8 cellular contexts compared by ENCODE assay signal in genomic region chr1:148263906-148264255, GRCh38.
DNase-seq lines count a peak whose midpoint lies in the region; ATAC-seq and TF ChIP-seq lines count a peak whose summit lies in the region.

No MANE protein-coding gene starts in this region.

- peaks cover 18% of the 10 kb centered on the region for H3K4me1 Mint-ChIP-seq in activated CD4-positive, alpha-beta T cell treated with anti-CD3 and anti-CD28 coated beads, Interleukin-2, amount 10 ng/mL, durations not matched to agents 24 days and 14 days
- peaks cover 14% of the 10 kb centered on the region for H3K4me1 Mint-ChIP-seq in activated B cell treated with CpG ODN at 0.5 μM for 24 hours
- peaks cover 16% of the 10 kb centered on the region for H3K4me1 Mint-ChIP-seq in stimulated activated effector memory CD8-positive, alpha-beta T cell treated with anti-CD3 and anti-CD28 coated beads, Interleukin-12 subunit alpha, Interleukin-12 subunit beta, amount 100 ng/mL, for 72 hours

- H3K79me2 ChIP-seq in hepatocyte = no peaks in the 10 kb centered on the region

- peaks cover 3% of the 10 kb centered on the region for H3K4me1 ChIP-seq in hepatocyte (ENCODE audit: insufficient read depth)

- H3K4me2 ChIP-seq in hepatocyte = peak overlapping the region; percentile 86

- TF ChIP-seq CTCF in activated B cell treated with CpG ODN at 0.5 μM for 24 hours (IDR thresholded peaks at IDR 0.05) = no peak
- no peak for TF ChIP-seq CTCF in hepatocyte (IDR thresholded peaks at IDR 0.05; ENCODE audit: poor library complexity)

- peak overlapping the region; percentile 93 for H3K4me3 Mint-ChIP-seq in activated CD4-positive, alpha-beta T cell treated with anti-CD3 and anti-CD28 coated beads, Interleukin-2, amount 10 ng/mL, durations not matched to agents 24 days and 14 days
- H3K4me3 Mint-ChIP-seq in activated B cell treated with CpG ODN at 0.5 μM for 24 hours = peak overlapping the region; percentile 93
- peak overlapping the region; percentile 86 for H3K4me3 Mint-ChIP-seq in stimulated activated effector memory CD8-positive, alpha-beta T cell treated with anti-CD3 and anti-CD28 coated beads, Interleukin-12 subunit alpha, Interleukin-12 subunit beta, amount 100 ng/mL, for 72 hours

- peak overlapping the region; percentile 95 for H3K27ac ChIP-seq in hepatocyte

- H3K4me3 ChIP-seq in hepatocyte = peak overlapping the region; percentile 23

- no peaks in the 10 kb centered on the region for H3K9me2 ChIP-seq in hepatocyte (replicated peaks; ENCODE audit: insufficient read depth)

- no peaks in the 10 kb centered on the region for H3K9me3 Mint-ChIP-seq in activated CD4-positive, alpha-beta T cell treated with anti-CD3 and anti-CD28 coated beads, Interleukin-2, amount 10 ng/mL, durations not matched to agents 24 days and 14 days
- no peaks in the 10 kb centered on the region for H3K9me3 Mint-ChIP-seq in activated B cell treated with CpG ODN at 0.5 μM for 24 hours
- H3K9me3 Mint-ChIP-seq in stimulated activated effector memory CD8-positive, alpha-beta T cell treated with anti-CD3 and anti-CD28 coated beads, Interleukin-12 subunit alpha, Interleukin-12 subunit beta, amount 100 ng/mL, for 72 hours = no peaks in the 10 kb centered on the region

- H3K36me3 ChIP-seq in hepatocyte (replicated peaks; ENCODE audit: insufficient read depth, low read depth) = no peaks in the 10 kb centered on the region

- H3K27ac Mint-ChIP-seq in activated CD4-positive, alpha-beta T cell treated with anti-CD3 and anti-CD28 coated beads, Interleukin-2, amount 10 ng/mL, durations not matched to agents 24 days and 14 days = peak overlapping the region; percentile 92
- H3K27ac Mint-ChIP-seq in activated B cell treated with CpG ODN at 0.5 μM for 24 hours = peak overlapping the region; percentile 98
- peak overlapping the region; percentile 98 for H3K27ac Mint-ChIP-seq in stimulated activated effector memory CD8-positive, alpha-beta T cell treated with anti-CD3 and anti-CD28 coated beads, Interleukin-12 subunit alpha, Interleukin-12 subunit beta, amount 100 ng/mL, for 72 hours

- POLR2A ChIA-PET in activated B cell treated with CpG ODN at 0.5 μM for 24 hours (lab: Charles Lee) = interaction anchor here (0.6 to 3.3 kb wide), 23 partner anchors 9 to 1887 kb away, joined by 3 to 250 read pairs (median 8); partner anchors contain the start of gene NBPF11

- no peaks in the 10 kb centered on the region for H4K20me1 ChIP-seq in hepatocyte (ENCODE audit: insufficient read depth, poor library complexity, severe bottlenecking)

- no peaks in the 10 kb centered on the region for H3K27me3 ChIP-seq in hepatocyte

- peak overlapping the region; percentile 81 for H2AFZ ChIP-seq in hepatocyte

- no peaks in the 10 kb centered on the region for H3K36me3 Mint-ChIP-seq in activated CD4-positive, alpha-beta T cell treated with anti-CD3 and anti-CD28 coated beads, Interleukin-2, amount 10 ng/mL, durations not matched to agents 24 days and 14 days (ENCODE audit: low read depth)
- H3K36me3 Mint-ChIP-seq in activated B cell treated with CpG ODN at 0.5 μM for 24 hours (ENCODE audit: low read depth) = peaks cover 4% of the 10 kb centered on the region
- H3K36me3 Mint-ChIP-seq in stimulated activated effector memory CD8-positive, alpha-beta T cell treated with anti-CD3 and anti-CD28 coated beads, Interleukin-12 subunit alpha, Interleukin-12 subunit beta, amount 100 ng/mL, for 72 hours = peaks cover 14% of the 10 kb centered on the region

- intact Hi-C loops in activated CD4-positive, alpha-beta T cell treated with anti-CD3 and anti-CD28 coated beads, Interleukin-2, amount 10 ng/mL, durations not matched to agents 24 days and 14 days (cut with micrococcal nuclease) = loop anchor here (2.0 to 5.0 kb wide), 2 partner anchors 71 to 1182 kb away; no protein-coding TSS in a partner anchor
- intact Hi-C loops in activated B cell treated with CpG ODN at 0.5 μM for 24 hours (cut with micrococcal nuclease) = loop anchor here (1.0 to 2.0 kb wide), 4 partner anchors 17 to 70 kb away; no protein-coding TSS in a partner anchor

- WGBS in hepatocyte (ENCODE audit: low lambda C conversion rate, missing lambda C conversion rate) = 2% methylated on average over 17 of the region's 17 CpGs

- no peaks in the 10 kb centered on the region for H3K9me3 ChIP-seq in hepatocyte (ENCODE audit: low read depth)

- DNase-seq in activated CD4-positive, alpha-beta T cell treated with anti-CD3 and anti-CD28 coated beads, Interleukin-2, amount 10 ng/mL, durations not matched to agents 24 days and 14 days = no peak
- DNase-seq in activated CD4-positive, alpha-beta T cell treated with anti-CD3 and anti-CD28 coated beads, Interleukin-2, amount 50 U/mL, for 48 hours = no peak
- DNase-seq in activated B cell treated with CpG ODN at 0.5 μM for 24 hours (no peak), hepatocyte (ENCODE audit: low spot score) (no peak), NCI-H774 (lab: John Stamatoyannopoulos, UW) (no peak)
- peak in 1 of 2 donors; percentile 76 for DNase-seq in stimulated activated effector memory CD8-positive, alpha-beta T cell treated with anti-CD3 and anti-CD28 coated beads, Interleukin-12 subunit alpha, Interleukin-12 subunit beta, amount 100 ng/mL, for 72 hours (ENCODE audit: low spot score in 2 of 2)

- ATAC-seq in activated B cell treated with CpG ODN at 0.5 μM for 24 hours (ENCODE audit: low read depth) (no peak), GM18858 (IDR thresholded peaks at IDR 0.05; ENCODE audit: unreplicated experiment) (no peak), HG02938 (IDR thresholded peaks at IDR 0.05; ENCODE audit: unreplicated experiment) (no peak)
- no peak for ATAC-seq in stimulated activated effector memory CD8-positive, alpha-beta T cell treated with anti-CD3 and anti-CD28 coated beads, Interleukin-12 subunit alpha, Interleukin-12 subunit beta, amount 100 ng/mL, for 72 hours

- H3K27me3 Mint-ChIP-seq in activated CD4-positive, alpha-beta T cell treated with anti-CD3 and anti-CD28 coated beads, Interleukin-2, amount 10 ng/mL, durations not matched to agents 24 days and 14 days = peaks cover 30% of the 10 kb centered on the region
- H3K27me3 Mint-ChIP-seq in activated B cell treated with CpG ODN at 0.5 μM for 24 hours = no peaks in the 10 kb centered on the region

- CTCF ChIA-PET in activated B cell treated with CpG ODN at 0.5 μM for 24 hours (lab: Charles Lee) = interaction anchor here (1.0 kb wide), 1 partner anchor 70 kb away, joined by 6 read pairs; no protein-coding TSS in a partner anchor
